In genomic region chr12:55842681-55843429, GRCh38 we compare ENCODE assay signal across 1 cellular context.
A peak's percentile ranks its signal among the peaks of the same experiment; 100 is the strongest.
TF ChIP-seq lines count a peak whose summit lies in the region.

Gene MMP19, minus strand, starts transcription at chr12:55842936. Its CDS starts 106 bp downstream, at chr12:55842830.

TF ChIP-seq in IMR-90, 13 proteins besides CTCF, POLR2A, EP300 and RAD21:
- TF ChIP-seq ELK1 (IDR thresholded peaks at IDR 0.05; ENCODE audit: borderline replicate concordance, low read depth, low read length) (no peak), CHD1 (IDR thresholded peaks at IDR 0.05; ENCODE audit: low read depth, low read length) (no peak), MAZ (IDR thresholded peaks at IDR 0.05; ENCODE audit: borderline replicate concordance, low read depth, low read length) (peak; percentile 40; the same call in 1 of the 2 replicates), FOS (IDR thresholded peaks at IDR 0.05; ENCODE audit: low read depth, low read length) (peak; percentile 86), SMC3 (IDR thresholded peaks at IDR 0.05; ENCODE audit: low read depth, low read length) (0 out of 2 replicates have a peak, but pooled peaks have one; percentile 7), NFE2L2 (IDR thresholded peaks at IDR 0.05; ENCODE audit: low read depth, low read length) (no peak), CEBPB (IDR thresholded peaks at IDR 0.05; ENCODE audit: low read depth, low read length) (peak; percentile 98), MXI1 (IDR thresholded peaks at IDR 0.05; ENCODE audit: borderline replicate concordance, low read depth, low read length) (no peak)
- TF ChIP-seq, protein P1, sequence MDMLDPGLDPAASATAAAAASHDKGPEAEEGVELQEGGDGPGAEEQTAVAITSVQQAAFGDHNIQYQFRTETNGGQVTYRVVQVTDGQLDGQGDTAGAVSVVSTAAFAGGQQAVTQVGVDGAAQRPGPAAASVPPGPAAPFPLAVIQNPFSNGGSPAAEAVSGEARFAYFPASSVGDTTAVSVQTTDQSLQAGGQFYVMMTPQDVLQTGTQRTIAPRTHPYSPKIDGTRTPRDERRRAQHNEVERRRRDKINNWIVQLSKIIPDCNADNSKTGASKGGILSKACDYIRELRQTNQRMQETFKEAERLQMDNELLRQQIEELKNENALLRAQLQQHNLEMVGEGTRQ (IDR thresholded peaks at IDR 0.05; ENCODE audit: low read depth, low read length), result no peak
